In the genomic region with DNA sequence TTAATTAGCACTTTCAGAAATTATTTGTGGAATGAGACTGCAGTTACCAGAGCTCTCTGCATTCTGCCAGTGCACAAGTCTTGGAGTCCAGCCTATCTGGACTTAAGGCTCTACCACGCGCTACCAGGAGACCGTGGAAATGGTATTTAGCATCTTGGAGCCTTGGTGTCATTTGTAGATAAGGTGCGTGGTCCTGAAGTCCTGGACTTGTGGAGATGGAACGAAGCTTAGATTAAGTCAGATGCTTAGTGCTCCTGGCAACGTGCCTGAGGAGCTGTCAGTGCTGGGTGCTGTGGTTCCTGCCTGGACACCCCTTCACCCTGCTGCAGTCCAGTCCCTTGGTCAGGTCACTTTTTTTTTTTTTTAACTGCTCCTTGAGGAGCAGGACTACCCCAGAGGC, we compare ENCODE assay signal across 27 cellular contexts.
"Had no signal": no experiment of that assay in that cellular context is flagged by ENCODE, and none has a peak within 500 bp of the region (broad histone marks: within the 10 kb centered on the region; RNA-seq: fewer than 3 reads in every experiment).

No MANE protein-coding gene starts in this region.

- H3K27ac ChIP-seq: esophagus squamous epithelium, heart right ventricle, lower lobe of right lung, parathyroid adenoma, stomach, tibial nerve, upper lobe of left lung had no signal

- H3K9me3 ChIP-seq: esophagus squamous epithelium, heart right ventricle, lower lobe of right lung, right lobe of liver, stomach, tibial nerve, upper lobe of left lung had no signal

- H3K27ac Mint-ChIP-seq: memory B cell, progenitor cell of endocrine pancreas had no signal

- H3K9me3 Mint-ChIP-seq: immature natural killer cell, memory B cell, natural killer cell had no signal

- ATAC-seq: heart right ventricle, left ventricle myocardium superior, lower lobe of right lung, right lobe of liver had no signal

- H3K4me3 Mint-ChIP-seq: memory B cell had no signal

- H2AFZ ChIP-seq: parathyroid adenoma had no signal

- DNase-seq: dermis blood vessel endothelial cell; effector memory CD4-positive, alpha-beta T cell; esophagus squamous epithelium; foreskin melanocyte; glutamatergic neuron; heart right ventricle; hypothalamus; left ventricle myocardium superior; lower lobe of right lung; natural killer cell; small intestine; stimulated activated CD4-positive, alpha-beta T cell treated with anti-CD3 and anti-CD28 coated beads, Interleukin-1b, Interleukin-23, amount 100 ng/mL, for 48 hours; stimulated activated CD4-positive, alpha-beta T cell treated with anti-CD3 and anti-CD28 coated beads, Interleukin-4, amount 100 ng/mL, for 1 hour; stimulated activated CD8-positive, alpha-beta memory T cell treated with anti-CD3 and anti-CD28 coated beads, Interleukin-4, amount 100 ng/mL, for 48 hours; stimulated activated naive CD4-positive, alpha-beta T cell treated with Interleukin-2 at 50 U/mL for 16 hours; stomach; upper lobe of left lung had no signal

- H3K4me1 ChIP-seq: lower lobe of right lung, parathyroid adenoma, stomach had no signal

- H3K36me3 Mint-ChIP-seq: natural killer cell had no signal

- H3K4me3 ChIP-seq: coronary artery, esophagus squamous epithelium, heart right ventricle, lower lobe of right lung, right lobe of liver, stomach, tibial nerve, upper lobe of left lung had no signal

- FAIRE-seq: endothelial cell of umbilical vein, keratinocyte, small intestine, urothelium cell line had no signal

- H3K27me3 ChIP-seq: esophagus squamous epithelium, heart right ventricle, right lobe of liver, stomach, tibial nerve, upper lobe of left lung had no signal

- H3K27me3 Mint-ChIP-seq: memory B cell, progenitor cell of endocrine pancreas had no signal

- H3K79me2 ChIP-seq: parathyroid adenoma had no signal

- H3K9ac ChIP-seq: parathyroid adenoma had no signal
